8 cellular contexts compared by ENCODE assay signal in genomic region chr11:68584097-68584496, GRCh38.
DNase-seq lines count a peak whose midpoint lies in the region; ATAC-seq and TF ChIP-seq lines count a peak whose summit lies in the region.

No MANE protein-coding gene starts in this region.

- H3K4me3 ChIP-seq in GM12875 (ENCODE audit: low read depth, low read length) (no peak overlapping the region), right cardiac atrium (ENCODE audit: low read length) (no peak overlapping the region)

- no peaks in the 10 kb centered on the region for H3K27me3 ChIP-seq in right cardiac atrium (ENCODE audit: control insufficient read depth, insufficient read depth)

- peak; percentile 82 for TF ChIP-seq CTCF in GM12875 (IDR thresholded peaks at IDR 0.05; ENCODE audit: borderline replicate concordance, insufficient read depth, low read depth, low read length)

- intact Hi-C loops in right cardiac atrium (cut with DNase I): no loop called here

- H3K4me1 ChIP-seq in right cardiac atrium (ENCODE audit: control insufficient read depth, insufficient read depth, low read length): peaks cover 9% of the 10 kb centered on the region

- WGBS in right cardiac atrium: 52% methylated on average over 6 of the region's 6 CpGs

- no peak overlapping the region for H3K27ac ChIP-seq in right cardiac atrium (ENCODE audit: low read length)

- no peaks in the 10 kb centered on the region for H3K9me3 ChIP-seq in right cardiac atrium (ENCODE audit: control insufficient read depth, low read length)

- peak; percentile 14 for DNase-seq in A172 (ENCODE audit: low spot score)
- peak; percentile 23 for DNase-seq in RPMI7951 (ENCODE audit: low read depth)
- peak; percentile 26 for DNase-seq in activated gamma-delta T cell treated with anti-CD3 and anti-CD28 coated beads, Interleukin-2, amount 50 U/mL, for 16 hours (ENCODE audit: low read depth)
- peak; percentile 45 to 76 (median 71) for DNase-seq in right cardiac atrium
- DNase-seq in stimulated activated CD4-positive, alpha-beta T cell treated with anti-CD3 and anti-CD28 coated beads, Interleukin-1b, Interleukin-23, amount 100 ng/mL, for 1 hour (ENCODE audit: low read depth in 2 of 2): peak; percentile 0 to 32
- no peak for DNase-seq in kidney glomerular epithelial cell (lab: John Stamatoyannopoulos, UW)

- peak; percentile 20 to 47 for ATAC-seq in right cardiac atrium
- ATAC-seq in HG02588 (IDR thresholded peaks at IDR 0.05; ENCODE audit: unreplicated experiment): no peak
